8 cellular contexts compared by ENCODE assay signal in the genomic region with DNA sequence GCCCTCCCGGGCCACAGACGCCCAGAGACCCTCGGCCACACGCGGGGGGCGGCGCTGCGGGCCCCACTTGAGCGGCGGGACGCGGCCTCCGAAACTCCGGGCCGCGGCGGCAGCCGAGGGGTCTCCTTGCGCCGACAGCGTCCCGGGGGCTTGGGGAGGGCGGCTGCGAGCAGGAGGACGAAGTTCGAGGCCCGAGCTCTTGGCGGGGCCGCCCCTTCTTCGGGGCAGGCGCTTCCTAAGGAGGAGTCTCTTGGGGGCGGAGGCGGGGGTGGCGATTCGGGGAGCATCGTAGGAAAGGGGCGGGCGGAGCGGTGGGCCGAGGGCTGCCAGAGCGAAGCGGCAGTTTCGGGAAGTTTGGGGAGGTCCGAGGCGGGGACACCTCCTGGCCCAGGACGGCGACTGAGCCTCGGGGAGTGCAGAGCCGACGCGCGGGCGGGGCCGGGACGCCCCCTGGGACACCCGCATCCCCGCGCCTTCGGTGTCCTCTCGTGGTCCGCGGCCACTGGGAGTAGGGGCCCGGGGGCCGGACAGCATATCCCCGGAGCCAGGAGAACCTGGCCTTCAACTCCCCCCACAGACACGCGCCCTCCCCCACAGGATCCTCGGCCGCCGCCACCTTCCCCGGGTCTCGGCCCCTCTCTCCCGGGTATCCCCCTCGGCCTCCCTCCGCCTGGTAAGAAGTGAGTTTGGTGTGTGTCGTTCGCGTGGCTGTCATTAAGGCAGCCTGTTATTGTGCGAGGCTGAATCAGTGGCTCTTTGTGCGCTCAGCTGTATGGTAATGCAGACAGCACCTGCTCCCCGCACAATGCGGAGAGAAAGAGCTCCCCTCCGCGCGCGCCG. TPM values are rescaled to one million over a fixed set of nuclear protein-coding genes. Genes with fewer than 3 reads are reported as not detected.
DNase-seq lines count a peak whose midpoint lies in the region; ATAC-seq, FAIRE-seq and TF ChIP-seq lines count a peak whose summit lies in the region.

No MANE protein-coding gene starts in this region.

- H3K4me3 ChIP-seq in SJSA1 (0 out of 2 replicates have a peak overlapping the region, but pooled peaks have one; percentile 12), bronchial epithelial cell (ENCODE audit: low read depth, low read length) (peak overlapping the region; percentile 54), skeletal muscle satellite cell (ENCODE audit: low read length) (peak overlapping the region; percentile 64)

- H3K27ac ChIP-seq in SJSA1: no peak overlapping the region

- H3K36me3 ChIP-seq in SJSA1: no peaks in the 10 kb centered on the region
- peaks cover 10% of the 10 kb centered on the region for H3K36me3 ChIP-seq in bronchial epithelial cell (ENCODE audit: control insufficient read depth, insufficient read depth, low read length)
- H3K36me3 ChIP-seq in skeletal muscle satellite cell (ENCODE audit: insufficient read depth, low read length): no peaks in the 10 kb centered on the region

- H3K9me3 ChIP-seq in SJSA1 (replicated peaks) (0 out of 2 replicates have a peak, but pooled peaks cover 11% of the 10 kb centered on the region), skeletal muscle satellite cell (replicated peaks; ENCODE audit: low read length) (no peaks in the 10 kb centered on the region)

- H3K4me1 ChIP-seq in SJSA1 (replicated peaks) (peaks cover 45% of the 10 kb centered on the region), skeletal muscle satellite cell (ENCODE audit: control insufficient read depth, insufficient read depth, low read length) (peaks cover 28% of the 10 kb centered on the region)

- TF ChIP-seq CTCF in GM10266 (IDR thresholded peaks at IDR 0.05; ENCODE audit: control insufficient read depth, insufficient read depth, low read depth, missing control alignments) (no peak), bronchial epithelial cell (IDR thresholded peaks at IDR 0.05; ENCODE audit: insufficient read depth, low read length, severe bottlenecking) (peak; percentile 19)

- DNase-seq in GM10266 (ENCODE audit: extremely low spot score): peak; percentile 77
- DNase-seq in KBM-7: peak; percentile 70
- peak in 1 of 2 experiments; percentile 44 for DNase-seq in SJSA1 (ENCODE audit: low read depth in 1 of 2, low spot score in 2 of 2)
- peak; percentile 52 for DNase-seq in bronchial epithelial cell (ENCODE audit: low read depth)
- peak; percentile 72 for DNase-seq in inferior parietal cortex (ENCODE audit: extremely low spot score)

- peaks cover 99% of the 10 kb centered on the region for H3K27me3 ChIP-seq in SJSA1 (replicated peaks)
- H3K27me3 ChIP-seq in bronchial epithelial cell (ENCODE audit: control insufficient read depth, insufficient read depth, low read length): peaks cover 2% of the 10 kb centered on the region
- peaks cover 76% of the 10 kb centered on the region for H3K27me3 ChIP-seq in skeletal muscle satellite cell (ENCODE audit: control insufficient read depth, insufficient read depth, low read length)

- no peak for FAIRE-seq in bronchial epithelial cell (lab: Jason Lieb, UNC)

- no peak overlapping the region for H3K9ac ChIP-seq in skeletal muscle satellite cell (ENCODE audit: low read depth, low read length)

- ATAC-seq in HG02884 (IDR thresholded peaks at IDR 0.05; ENCODE audit: unreplicated experiment) (no peak), HG03439 (IDR thresholded peaks at IDR 0.05; ENCODE audit: unreplicated experiment) (no peak)

- in situ Hi-C loops in KBM-7 (cut with MboI; ENCODE audit: low pct_unique_long_range_greater_than_20kb, low sequenced_read_pairs): loop anchor here (10.0 kb wide), 1 partner anchor 127 kb away; no protein-coding TSS in a partner anchor

- peak overlapping the region; percentile 85 for H3K4me2 ChIP-seq in skeletal muscle satellite cell (ENCODE audit: low read length)

RNA-seq across cellular contexts. Expression of a gene that starts 0.6 kb away (rescaled TPM):
- 0.03 TPM in 1 of 2 replicates, not detected in the other for total RNA-seq in SJSA1 (2014; rRNA removed; shearing (Covaris generic))
- 4.1 and 4.7 TPM in 2 replicates for total RNA-seq in bronchial epithelial cell
- 0.25 and 1.3 TPM in 2 replicates for total RNA-seq in skeletal muscle satellite cell (2012; rRNA removed)

RNA-seq across cellular contexts. Expression of a gene that starts 15.1 kb away (rescaled TPM):
- total RNA-seq in SJSA1 (2014; rRNA removed; shearing (Covaris generic)): 11.7 and 15.0 TPM in 2 replicates
- total RNA-seq in bronchial epithelial cell: 7.1 and 11.8 TPM in 2 replicates
- 13.2 and 13.3 TPM in 2 replicates for total RNA-seq in skeletal muscle satellite cell (2012; rRNA removed)

Comparison
In these comparisons a context has a peak if more than half of its experiments do, and no peak if none do; other contexts are left out.
1. H3K4me3 ChIP-seq: peak in every context shown above with its lines; median percentile 64 in skeletal muscle satellite cell; 54 in bronchial epithelial cell; 12 in SJSA1.